In the genomic region with DNA sequence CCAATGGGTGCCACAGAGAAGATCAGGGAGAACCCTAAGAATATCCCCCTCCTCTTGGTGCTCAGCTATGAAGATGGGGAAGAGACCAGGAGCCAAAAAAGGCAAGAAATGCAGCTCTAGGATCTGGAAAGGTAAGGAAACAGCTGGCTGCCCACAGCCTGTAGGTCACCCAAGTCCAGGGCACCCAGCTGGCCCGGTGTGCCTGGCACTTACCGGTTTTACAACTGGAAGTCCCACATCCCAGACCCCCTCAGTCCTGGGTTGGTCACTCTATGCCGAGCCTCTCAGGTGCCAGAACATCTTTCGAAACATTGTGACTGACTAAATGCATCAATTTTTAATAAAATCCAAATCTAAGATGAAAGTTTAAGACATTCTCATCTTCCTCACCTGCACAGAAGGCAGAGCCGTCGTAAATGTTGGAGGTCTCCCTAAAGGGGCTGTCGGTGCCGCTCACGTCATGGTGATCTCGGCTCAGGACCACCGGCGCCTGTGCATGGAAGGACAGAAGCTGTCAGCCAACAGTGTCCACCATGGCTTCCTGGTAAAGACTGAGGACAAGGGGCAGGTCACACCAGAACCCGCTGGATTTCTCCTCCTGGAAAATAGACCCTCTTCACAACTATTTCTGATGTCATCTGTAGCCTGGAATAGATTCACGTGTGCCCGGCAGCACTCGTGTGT, we compare ENCODE assay signal across 34 cellular contexts. TPM values are rescaled to one million over a fixed set of nuclear protein-coding genes. Genes with fewer than 3 reads are reported as not detected.
"Had no signal": no experiment of that assay in that cellular context is flagged by ENCODE, and none has a peak within 500 bp of the region (broad histone marks: within the 10 kb centered on the region; RNA-seq: fewer than 3 reads in every experiment).

No MANE protein-coding gene starts in this region.

- H3K4me3 ChIP-seq: esophagus muscularis mucosa, gastrocnemius medialis, heart left ventricle had no signal

- FAIRE-seq: astrocyte, bronchial epithelial cell, colon had no signal

- H3K4me1 ChIP-seq: foreskin keratinocyte had no signal

- H3K36me3 ChIP-seq: brain microvascular endothelial cell, esophagus muscularis mucosa, gastrocnemius medialis, heart left ventricle had no signal

- ATAC-seq: activated CD4-positive, alpha-beta T cell treated with anti-CD3 and anti-CD28 coated beads for 36 hours; activated CD8-positive, alpha-beta memory T cell treated with anti-CD3 and anti-CD28 coated beads, Interleukin-2, amount 10 ng/mL, durations not matched to agents 7 days and 5 days; activated CD8-positive, alpha-beta T cell treated with anti-CD3 and anti-CD28 coated beads, Interleukin-2, amount 10 ng/mL, durations not matched to agents 7 days and 5 days; effector memory CD8-positive, alpha-beta T cell; foreskin keratinocyte; gastrocnemius medialis; heart left ventricle; T-helper 17 cell had no signal

- DNase-seq: activated CD4-positive, alpha-beta memory T cell treated with anti-CD3 and anti-CD28 coated beads for 36 hours; activated CD4-positive, alpha-beta T cell treated with anti-CD3 and anti-CD28 coated beads for 36 hours; activated CD4-positive, alpha-beta T cell treated with anti-CD3 and anti-CD28 coated beads, Interleukin-2, amount 10 ng/mL, durations not matched to agents 24 days and 14 days; activated CD4-positive, CD25-positive, alpha-beta regulatory T cell; activated CD4-positive, CD25-positive, alpha-beta regulatory T cell treated with anti-CD3 and anti-CD28 coated beads, Interleukin-2, amount 50 U/mL, for 72 hours; activated CD8-positive, alpha-beta memory T cell treated with anti-CD3 and anti-CD28 coated beads, Interleukin-2, amount 10 ng/mL, durations not matched to agents 7 days and 5 days; activated CD8-positive, alpha-beta memory T cell treated with anti-CD3 and anti-CD28 coated beads, Interleukin-2, amount 50 U/mL, for 4 hours; activated CD8-positive, alpha-beta T cell treated with anti-CD3 and anti-CD28 coated beads, Interleukin-2, amount 10 ng/mL, durations not matched to agents 7 days and 5 days; activated effector memory CD4-positive, alpha-beta T cell treated with anti-CD3 and anti-CD28 coated beads, Interleukin-2, amount 50 U/mL, for 16 hours; activated naive CD4-positive, alpha-beta T cell treated with anti-CD3 and anti-CD28 coated beads for 36 hours; activated naive CD8-positive, alpha-beta T cell treated with anti-CD3 and anti-CD28 coated beads for 36 hours; activated T-cell treated with anti-CD3 and anti-CD28 coated beads, Interleukin-2, amount 50 U/mL, for 1 hour; activated T-cell treated with anti-CD3 and anti-CD28 coated beads, Interleukin-2, amount 50 U/mL, for 48 hours; brain microvascular endothelial cell; cortex of kidney; effector CD4-positive, alpha-beta T cell; effector memory CD8-positive, alpha-beta T cell; erythroblast; foreskin keratinocyte; gastrocnemius medialis; glutamatergic neuron; T-helper 17 cell; T1000 had no signal

- H3K9me3 ChIP-seq: esophagus muscularis mucosa, gastrocnemius medialis, heart left ventricle had no signal

- H3K27me3 ChIP-seq: gastrocnemius medialis, heart left ventricle had no signal

- H3K27ac ChIP-seq: brain microvascular endothelial cell, esophagus muscularis mucosa, foreskin keratinocyte, gastrocnemius medialis, heart left ventricle had no signal

RNA-seq across cellular contexts. Expression of a gene that starts 28.5 kb away (rescaled TPM):
- total RNA-seq: activated CD4-positive, alpha-beta memory T cell treated with anti-CD3 and anti-CD28 coated beads for 36 hours; activated CD4-positive, alpha-beta T cell treated with anti-CD3 and anti-CD28 coated beads for 36 hours; activated CD4-positive, alpha-beta T cell treated with anti-CD3 and anti-CD28 coated beads, Interleukin-2, amount 10 ng/mL, durations not matched to agents 24 days and 14 days; activated CD8-positive, alpha-beta memory T cell treated with anti-CD3 and anti-CD28 coated beads for 36 hours; activated CD8-positive, alpha-beta memory T cell treated with anti-CD3 and anti-CD28 coated beads, Interleukin-2, amount 10 ng/mL, durations not matched to agents 7 days and 5 days; activated naive CD4-positive, alpha-beta T cell treated with anti-CD3 and anti-CD28 coated beads for 36 hours; activated naive CD8-positive, alpha-beta T cell treated with anti-CD3 and anti-CD28 coated beads for 36 hours; activated T-helper 1 cell treated with anti-CD3 and anti-CD28 coated beads, Interleukin-12 subunit alpha, Interleukin-12 subunit beta, Interleukin-2, Interleukin-4 antibody, amounts not matched to agents 30 ng/mL and 10 ng/mL and 1 ng/mL, durations not matched to agents 14 hours and 24 hours and 36 hours; activated T-helper 2 cell treated with anti-CD3 and anti-CD28 coated beads, Interferon-gamma antibody, Interleukin-2, Interleukin-4, amounts not matched to agents 10 μg/mL and 5 μg/mL and 100 μg/mL, durations not matched to agents 14 hours and 24 hours and 36 hours; astrocyte; bronchial epithelial cell; cardiac septum; dermis blood vessel endothelial cell; esophagus muscularis mucosa; foreskin keratinocyte; heart left ventricle; T-helper 17 cell had no signal
- polyA plus RNA-seq: foreskin keratinocyte, heart left ventricle had no signal

RNA-seq across cellular contexts. Expression of a gene that starts 34.9 kb away (rescaled TPM):
- total RNA-seq: activated CD4-positive, alpha-beta memory T cell treated with anti-CD3 and anti-CD28 coated beads for 36 hours; activated CD4-positive, alpha-beta T cell treated with anti-CD3 and anti-CD28 coated beads for 36 hours; activated CD4-positive, alpha-beta T cell treated with anti-CD3 and anti-CD28 coated beads, Interleukin-2, amount 10 ng/mL, durations not matched to agents 24 days and 14 days; activated CD8-positive, alpha-beta memory T cell treated with anti-CD3 and anti-CD28 coated beads for 36 hours; activated CD8-positive, alpha-beta memory T cell treated with anti-CD3 and anti-CD28 coated beads, Interleukin-2, amount 10 ng/mL, durations not matched to agents 7 days and 5 days; activated CD8-positive, alpha-beta T cell treated with anti-CD3 and anti-CD28 coated beads, Interleukin-2, amount 10 ng/mL, durations not matched to agents 7 days and 5 days; activated naive CD4-positive, alpha-beta T cell treated with anti-CD3 and anti-CD28 coated beads for 36 hours; activated naive CD8-positive, alpha-beta T cell treated with anti-CD3 and anti-CD28 coated beads for 36 hours; activated T-helper 1 cell treated with anti-CD3 and anti-CD28 coated beads, Interleukin-12 subunit alpha, Interleukin-12 subunit beta, Interleukin-2, Interleukin-4 antibody, amounts not matched to agents 30 ng/mL and 10 ng/mL and 1 ng/mL, durations not matched to agents 14 hours and 24 hours and 36 hours; activated T-helper 2 cell treated with anti-CD3 and anti-CD28 coated beads, Interferon-gamma antibody, Interleukin-2, Interleukin-4, amounts not matched to agents 10 μg/mL and 5 μg/mL and 100 μg/mL, durations not matched to agents 14 hours and 24 hours and 36 hours; astrocyte; bronchial epithelial cell; cerebellum; dermis blood vessel endothelial cell had no signal
